ENCODE assay signal across 2 cellular contexts in the genomic region with DNA sequence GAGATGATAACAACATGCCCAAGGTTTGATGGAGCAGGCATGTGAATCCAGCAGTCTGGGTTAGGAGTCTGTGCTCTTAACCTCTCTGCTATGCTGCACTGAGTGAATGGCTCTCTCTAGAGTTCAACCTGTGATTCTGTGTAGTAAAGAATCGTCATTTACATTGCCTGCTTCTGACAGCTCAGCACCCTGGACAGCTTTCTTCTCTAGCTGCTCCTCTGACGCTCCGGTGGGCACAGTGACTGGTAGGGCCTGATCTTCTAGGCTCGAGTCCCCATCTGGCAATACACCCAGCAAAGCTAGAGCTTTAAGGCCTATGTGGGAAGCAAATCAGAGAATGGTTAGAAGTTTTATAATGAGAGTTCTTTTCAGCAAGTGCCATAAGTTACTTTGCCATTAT.
TF ChIP-seq lines count a peak whose summit lies in the region.

No MANE protein-coding gene starts in this region.

TF ChIP-seq in HCT116, 20 proteins besides CTCF, POLR2A, EP300 and RAD21 (continued from another document):
- TF ChIP-seq, protein P1, sequence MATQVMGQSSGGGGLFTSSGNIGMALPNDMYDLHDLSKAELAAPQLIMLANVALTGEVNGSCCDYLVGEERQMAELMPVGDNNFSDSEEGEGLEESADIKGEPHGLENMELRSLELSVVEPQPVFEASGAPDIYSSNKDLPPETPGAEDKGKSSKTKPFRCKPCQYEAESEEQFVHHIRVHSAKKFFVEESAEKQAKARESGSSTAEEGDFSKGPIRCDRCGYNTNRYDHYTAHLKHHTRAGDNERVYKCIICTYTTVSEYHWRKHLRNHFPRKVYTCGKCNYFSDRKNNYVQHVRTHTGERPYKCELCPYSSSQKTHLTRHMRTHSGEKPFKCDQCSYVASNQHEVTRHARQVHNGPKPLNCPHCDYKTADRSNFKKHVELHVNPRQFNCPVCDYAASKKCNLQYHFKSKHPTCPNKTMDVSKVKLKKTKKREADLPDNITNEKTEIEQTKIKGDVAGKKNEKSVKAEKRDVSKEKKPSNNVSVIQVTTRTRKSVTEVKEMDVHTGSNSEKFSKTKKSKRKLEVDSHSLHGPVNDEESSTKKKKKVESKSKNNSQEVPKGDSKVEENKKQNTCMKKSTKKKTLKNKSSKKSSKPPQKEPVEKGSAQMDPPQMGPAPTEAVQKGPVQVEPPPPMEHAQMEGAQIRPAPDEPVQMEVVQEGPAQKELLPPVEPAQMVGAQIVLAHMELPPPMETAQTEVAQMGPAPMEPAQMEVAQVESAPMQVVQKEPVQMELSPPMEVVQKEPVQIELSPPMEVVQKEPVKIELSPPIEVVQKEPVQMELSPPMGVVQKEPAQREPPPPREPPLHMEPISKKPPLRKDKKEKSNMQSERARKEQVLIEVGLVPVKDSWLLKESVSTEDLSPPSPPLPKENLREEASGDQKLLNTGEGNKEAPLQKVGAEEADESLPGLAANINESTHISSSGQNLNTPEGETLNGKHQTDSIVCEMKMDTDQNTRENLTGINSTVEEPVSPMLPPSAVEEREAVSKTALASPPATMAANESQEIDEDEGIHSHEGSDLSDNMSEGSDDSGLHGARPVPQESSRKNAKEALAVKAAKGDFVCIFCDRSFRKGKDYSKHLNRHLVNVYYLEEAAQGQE (IDR thresholded peaks at IDR 0.05; ENCODE audit: low read depth), result peak; percentile 34

TF ChIP-seq in PFSK-1, 5 proteins besides CTCF, POLR2A, EP300 and RAD21 (continued from another document):
- TF ChIP-seq, protein P1 (IDR thresholded peaks at IDR 0.05; ENCODE audit: insufficient read depth in 1 of 2, low read depth in 2 of 2, low read length in 2 of 2), result peak; percentile 63 to 85
- no peak for TF ChIP-seq POLR2AphosphoS5 (IDR thresholded peaks at IDR 0.05; ENCODE audit: low read depth, low read length)
